8 cellular contexts compared by ENCODE assay signal in the genomic region with DNA sequence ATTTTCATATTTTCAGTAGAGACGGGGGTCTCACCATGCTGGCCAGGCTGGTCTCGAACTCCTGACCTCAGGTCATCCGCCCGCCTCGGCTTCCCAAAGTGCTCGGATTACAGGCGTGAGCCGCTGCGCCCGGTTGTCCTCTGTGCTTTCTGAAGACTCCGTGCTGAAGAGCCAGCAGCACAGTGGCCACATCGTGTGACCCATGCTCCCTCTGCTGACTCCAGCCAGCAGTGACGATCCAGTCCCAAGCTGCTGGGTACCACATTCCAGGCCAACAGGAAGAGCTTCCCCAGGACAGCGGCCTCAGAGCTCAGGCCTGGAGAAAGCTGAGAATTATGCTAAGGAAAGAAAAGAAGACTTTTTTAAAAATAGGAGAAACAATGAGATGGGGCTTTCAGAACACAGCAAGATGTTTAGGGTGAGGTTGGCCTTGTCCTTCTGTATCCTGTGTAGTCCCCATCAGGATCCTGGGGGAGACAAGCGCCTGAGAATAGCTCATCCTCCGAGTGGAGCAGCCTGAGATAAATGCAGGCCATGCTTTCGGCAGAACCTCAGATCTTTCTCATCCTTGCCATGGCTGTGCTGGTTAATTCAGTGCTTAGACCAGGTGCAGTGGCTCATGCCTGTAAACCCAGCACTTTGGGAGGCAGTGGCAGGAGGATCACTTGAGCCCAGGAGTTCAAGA.
DNase-seq lines count a peak whose midpoint lies in the region; ATAC-seq and TF ChIP-seq lines count a peak whose summit lies in the region.

No MANE protein-coding gene starts in this region.

- ATAC-seq in HG03139 (IDR thresholded peaks at IDR 0.05; ENCODE audit: unreplicated experiment), result no peak

- intact Hi-C loops in CD14-positive monocyte (cut with micrococcal nuclease), result loop anchor here in 1 of 2 donors (10.0 kb wide), 1 partner anchor 193 kb away; no protein-coding TSS in a partner anchor

- no peak overlapping the region for H3K4me3 ChIP-seq in choroid plexus epithelial cell (ENCODE audit: low read depth, low read length)

- no peak for TF ChIP-seq CTCF in choroid plexus epithelial cell (conservative IDR thresholded peaks at IDR 0.05; ENCODE audit: low read depth, low read length)
- TF ChIP-seq CTCF in nephron progenitor cell (IDR thresholded peaks at IDR 0.05), result peak; percentile 36
- TF ChIP-seq CTCF in CD14-positive monocyte (IDR thresholded peaks at IDR 0.05), result no peak
- no peak for TF ChIP-seq CTCF in mesothelial cell of epicardium (IDR thresholded peaks at IDR 0.05; ENCODE audit: unreplicated experiment)

- no peaks in the 10 kb centered on the region for H3K36me3 Mint-ChIP-seq in nephron progenitor cell (ENCODE audit: low read depth)
- H3K36me3 Mint-ChIP-seq in CD14-positive monocyte, result no peaks in the 10 kb centered on the region
- H3K36me3 Mint-ChIP-seq in mesothelial cell of epicardium, result no peaks in the 10 kb centered on the region

- DNase-seq in ELR (ENCODE audit: low read depth) (peak; percentile 62), NCI-H345 treated with DMSO at 0.1 percent for 48 hours (lab: John Stamatoyannopoulos, UW; ENCODE audit: unreplicated experiment) (peak; percentile 4), choroid plexus epithelial cell (ENCODE audit: low read depth) (peak; percentile 10), nephron progenitor cell (peak; percentile 63), CD14-positive monocyte (ENCODE audit: low spot score) (no peak), GM19238 (ENCODE audit: insufficient read length, low spot score) (no peak), mesothelial cell of epicardium (ENCODE audit: low spot score in 2 of 2, unreplicated experiment in 2 of 2) (no peak)

- H3K4me3 Mint-ChIP-seq in nephron progenitor cell (no peak overlapping the region), CD14-positive monocyte (no peak overlapping the region), mesothelial cell of epicardium (no peak overlapping the region)

- peaks cover 16% of the 10 kb centered on the region for H3K4me1 Mint-ChIP-seq in nephron progenitor cell
- H3K4me1 Mint-ChIP-seq in CD14-positive monocyte, result peaks cover 6% of the 10 kb centered on the region
- no peaks in the 10 kb centered on the region for H3K4me1 Mint-ChIP-seq in mesothelial cell of epicardium

- H3K27me3 Mint-ChIP-seq in nephron progenitor cell (ENCODE audit: low read depth, poor library complexity), result peaks cover 15% of the 10 kb centered on the region
- H3K27me3 Mint-ChIP-seq in CD14-positive monocyte (ENCODE audit: low read depth in 3 of 3), result peaks cover 4 to 23% (median 7%) of the 10 kb centered on the region in 3 donors
- peaks cover 68% of the 10 kb centered on the region for H3K27me3 Mint-ChIP-seq in mesothelial cell of epicardium (ENCODE audit: low read depth)

- no peaks in the 10 kb centered on the region for H3K9me3 Mint-ChIP-seq in nephron progenitor cell
- H3K9me3 Mint-ChIP-seq in CD14-positive monocyte, result no peaks in the 10 kb centered on the region
- H3K9me3 Mint-ChIP-seq in mesothelial cell of epicardium, result no peaks in the 10 kb centered on the region

- no peak overlapping the region for H3K27ac Mint-ChIP-seq in nephron progenitor cell
- no peak overlapping the region for H3K27ac Mint-ChIP-seq in CD14-positive monocyte
- H3K27ac Mint-ChIP-seq in mesothelial cell of epicardium, result no peak overlapping the region

Comparison
In these comparisons a context has a peak if more than half of its experiments do, and no peak if none do; other contexts are left out.
1. DNase-seq: peak in ELR (single experiment), NCI-H345 treated with DMSO at 0.1 percent for 48 hours (single experiment), choroid plexus epithelial cell (single experiment) and nephron progenitor cell (single experiment); none in CD14-positive monocyte (single experiment), GM19238 (single experiment) and mesothelial cell of epicardium (0 of 2).